ENCODE assay signal across 18 cellular contexts in genomic region chr6:64691069-64691468, GRCh38.
DNase-seq lines count a peak whose midpoint lies in the region; FAIRE-seq and TF ChIP-seq lines count a peak whose summit lies in the region.
"Had no signal": no experiment of that assay in that cellular context is flagged by ENCODE, and none has a peak within 500 bp of the region (broad histone marks: within the 10 kb centered on the region; RNA-seq: fewer than 3 reads in every experiment).

No MANE protein-coding gene starts in this region.

- no peak overlapping the region for H3K27ac ChIP-seq in suprapubic skin
- H3K27ac ChIP-seq: A549, BLaER1 had no signal

- H3K27me3 ChIP-seq in suprapubic skin: no peaks in the 10 kb centered on the region
- H3K27me3 ChIP-seq: BLaER1 had no signal

- H3K9me3 ChIP-seq in suprapubic skin: peaks cover 14% of the 10 kb centered on the region
- H3K9me3 ChIP-seq: A549, HAP-1 had no signal

- no peaks in the 10 kb centered on the region for H3K4me1 ChIP-seq in suprapubic skin
- H3K4me1 ChIP-seq: A549, BLaER1, HAP-1 had no signal

- H3K36me3 ChIP-seq in suprapubic skin: no peaks in the 10 kb centered on the region
- H3K36me3 ChIP-seq: BLaER1, HAP-1 had no signal

- no peak for FAIRE-seq in GM12892 (lab: Jason Lieb, UNC)
- FAIRE-seq: A549, GM12878, GM18507 had no signal

- no peak for TF ChIP-seq POLR2A in suprapubic skin (IDR thresholded peaks at IDR 0.05)
- TF ChIP-seq POLR2A in GM12892 (IDR thresholded peaks at IDR 0.05; ENCODE audit: low read depth, low read length): no peak

- TF ChIP-seq EP300 in suprapubic skin (IDR thresholded peaks at IDR 0.05): no peak

- WGBS in suprapubic skin: 90% methylated on average over 3 of the region's 3 CpGs

- DNase-seq in M059J (ENCODE audit: low read depth) (peak; percentile 61), amniotic epithelial cell (ENCODE audit: low read depth) (peak; percentile 69), iris pigment epithelial cell (ENCODE audit: low read depth) (peak; percentile 49), renal cortical epithelial cell (ENCODE audit: low read depth) (peak; percentile 56), suprapubic skin (ENCODE audit: low spot score in 2 of 2) (no peak), T-helper 1 cell (no peak), GM12892 (ENCODE audit: insufficient read length) (no peak), GM19238 (ENCODE audit: insufficient read length, low spot score) (no peak)
- DNase-seq: CD4-positive, alpha-beta memory T cell; DMS153; DMS79; GF-D8; KG1 had no signal

- no peak overlapping the region for H3K4me3 ChIP-seq in suprapubic skin
- H3K4me3 ChIP-seq: A549, BLaER1, GM12878, HAP-1 had no signal

- no peak for TF ChIP-seq CTCF in suprapubic skin (IDR thresholded peaks at IDR 0.05)

Comparison
In these comparisons a context has a peak if more than half of its experiments do, and no peak if none do; other contexts are left out.
1. DNase-seq: peak in M059J (single experiment), amniotic epithelial cell (single experiment), iris pigment epithelial cell (single experiment) and renal cortical epithelial cell (single experiment); none in suprapubic skin (0 of 2), T-helper 1 cell (0 of 5), GM12892 (single experiment) and GM19238 (single experiment).